1 cellular context compared by ENCODE assay signal in genomic region chr14:80954771-80955299, GRCh38.
TF ChIP-seq lines count a peak whose summit lies in the region.

No MANE protein-coding gene starts in this region.

TF ChIP-seq in HepG2, 621 proteins besides CTCF, POLR2A, EP300 and RAD21 (continued from another document):
- TF ChIP-seq ZSCAN5A (CRISPR knock-in tag; IDR thresholded peaks at IDR 0.05; ENCODE audit: borderline replicate concordance): no peak
- TF ChIP-seq SMC3 (IDR thresholded peaks at IDR 0.05; ENCODE audit: low read length): peak; percentile 66
